ENCODE assay signal across 9 cellular contexts in genomic region chr11:73386026-73386425, GRCh38. TPM values are rescaled to one million over a fixed set of nuclear protein-coding genes. Genes with fewer than 3 reads are reported as not detected.
DNase-seq lines count a peak whose midpoint lies in the region; ATAC-seq and TF ChIP-seq lines count a peak whose summit lies in the region.
"Had no signal": no experiment of that assay in that cellular context is flagged by ENCODE, and none has a peak within 500 bp of the region (broad histone marks: within the 10 kb centered on the region; RNA-seq: fewer than 3 reads in every experiment).

No MANE protein-coding gene starts in this region.

- ATAC-seq in activated T-cell treated with anti-CD3 and anti-CD28 coated beads, Interleukin-2, amount 50 U/mL, for 72 hours (replicated peaks in 1 of 2): no peak
- ATAC-seq in RWPE2 (ENCODE audit: low read depth): no peak
- ATAC-seq in heart right ventricle: peak in 5 of 8 donors; percentile 21 to 42 (median 31)
- ATAC-seq in GM18511 (IDR thresholded peaks at IDR 0.05; ENCODE audit: unreplicated experiment): no peak

- TF ChIP-seq CTCF in RWPE2 (IDR thresholded peaks at IDR 0.05; ENCODE audit: poor library complexity, severe bottlenecking): no peak
- no peak for TF ChIP-seq CTCF in heart right ventricle (IDR thresholded peaks at IDR 0.05)
- TF ChIP-seq CTCF in thyroid gland (IDR thresholded peaks at IDR 0.05): no peak

- H3K27me3 ChIP-seq in RWPE2 (ENCODE audit: insufficient read depth, poor library complexity, severe bottlenecking) (no peaks in the 10 kb centered on the region), heart right ventricle (no peaks in the 10 kb centered on the region), thymus (ENCODE audit: control insufficient read depth, insufficient read depth) (no peaks in the 10 kb centered on the region), thyroid gland (no peaks in the 10 kb centered on the region)

- H3K4me1 ChIP-seq in RWPE2 (ENCODE audit: insufficient read depth, poor library complexity, severe bottlenecking) (peaks cover 22% of the 10 kb centered on the region), heart right ventricle (peaks cover 16 to 96% (median 68%) of the 10 kb centered on the region in 9 donors), thymus (ENCODE audit: control insufficient read depth, insufficient read depth, low read length) (peaks cover 44% of the 10 kb centered on the region), thyroid gland (peaks cover 5 to 27% of the 10 kb centered on the region in 2 donors)

- no peak for TF ChIP-seq POLR2A in thyroid gland (IDR thresholded peaks at IDR 0.05)

- peaks cover 50% of the 10 kb centered on the region for H3K4me1 Mint-ChIP-seq in activated T-cell treated with anti-CD3 and anti-CD28 coated beads, Interleukin-2, amount 50 U/mL, for 72 hours (ENCODE audit: low read depth)

- H3K27ac ChIP-seq in RWPE2 (ENCODE audit: poor library complexity, severe bottlenecking) (peak overlapping the region; percentile 27), heart right ventricle (peak overlapping the region in 8 of 10 donors; percentile 12 to 99 (median 56)), thymus (ENCODE audit: low read depth) (peak overlapping the region; percentile 77), thyroid gland (no peak overlapping the region)

- no peaks in the 10 kb centered on the region for H3K9me3 Mint-ChIP-seq in activated T-cell treated with anti-CD3 and anti-CD28 coated beads, Interleukin-2, amount 50 U/mL, for 72 hours

- H3K4me3 ChIP-seq in RWPE2 (ENCODE audit: severe bottlenecking): no peak overlapping the region
- peak overlapping the region in 1 of 10 donors; percentile 36 for H3K4me3 ChIP-seq in heart right ventricle
- H3K4me3 ChIP-seq in thymus (ENCODE audit: low read length): no peak overlapping the region
- H3K4me3 ChIP-seq in thyroid gland (replicated peaks in 1 of 3): no peak overlapping the region

- no peak for DNase-seq in activated T-cell treated with anti-CD3 and anti-CD28 coated beads, Interleukin-2, amount 50 U/mL, for 72 hours
- DNase-seq in activated T-cell treated with anti-CD3 and anti-CD28 coated beads, Interleukin-2, amount 50 U/mL, for 1 hour: no peak
- DNase-seq in RWPE2 (ENCODE audit: low spot score) (no peak), heart right ventricle (no peak), NCI-H446 (lab: John Stamatoyannopoulos, UW) (no peak), thyroid gland (no peak)
- DNase-seq: H7 had no signal

- WGBS in heart right ventricle, 2 donors: 80 to 83% methylated on average over 8 of the region's 8 CpGs
- 85% methylated on average over 8 of the region's 8 CpGs for WGBS in thymus
- 90 to 91% methylated on average over 4 to 8 of the region's 8 CpGs for WGBS in thyroid gland, 2 donors

- no peaks in the 10 kb centered on the region for H3K9me3 ChIP-seq in RWPE2 (ENCODE audit: severe bottlenecking)
- H3K9me3 ChIP-seq in heart right ventricle: no peaks in the 10 kb centered on the region
- H3K9me3 ChIP-seq in thymus (ENCODE audit: control insufficient read depth): no peaks in the 10 kb centered on the region
- H3K9me3 ChIP-seq in thyroid gland: no peaks in the 10 kb centered on the region

- intact Hi-C loops in heart right ventricle (cut with DNase I): no loop called here
- intact Hi-C loops in thyroid gland (cut with DNase I): no loop called here

- no peaks in the 10 kb centered on the region for H3K27me3 Mint-ChIP-seq in activated T-cell treated with anti-CD3 and anti-CD28 coated beads, Interleukin-2, amount 50 U/mL, for 72 hours (ENCODE audit: low read depth)

- no peaks in the 10 kb centered on the region for H3K36me3 Mint-ChIP-seq in activated T-cell treated with anti-CD3 and anti-CD28 coated beads, Interleukin-2, amount 50 U/mL, for 72 hours (ENCODE audit: insufficient read depth in 2 of 2)

- H3K36me3 ChIP-seq in RWPE2 (ENCODE audit: low read depth) (0 out of 2 replicates have a peak, but pooled peaks cover 3% of the 10 kb centered on the region), heart right ventricle (peaks cover 0 to 21% (median 0%) of the 10 kb centered on the region in 9 donors), thymus (ENCODE audit: control insufficient read depth, insufficient read depth) (peaks cover 2% of the 10 kb centered on the region), thyroid gland (no peaks in the 10 kb centered on the region)

- peak overlapping the region; percentile 71 for H3K27ac Mint-ChIP-seq in activated T-cell treated with anti-CD3 and anti-CD28 coated beads, Interleukin-2, amount 50 U/mL, for 72 hours

- H3K4me3 Mint-ChIP-seq in activated T-cell treated with anti-CD3 and anti-CD28 coated beads, Interleukin-2, amount 50 U/mL, for 72 hours: peak overlapping the region; percentile 7 to 31

RNA-seq across cellular contexts. Expression of gene RELT, which starts 9.8 kb away (rescaled TPM):
- 10 to 100 TPM; 17.3 to 19.6 TPM for total RNA-seq in activated T-cell treated with anti-CD3 and anti-CD28 coated beads, Interleukin-2, amount 50 U/mL, for 72 hours
- total RNA-seq in heart right ventricle (1 to 10 TPM; 1.0 to 9.2 (median 2.7) TPM), thyroid gland (1 to 10 TPM; 1.6 to 3.5 (median 1.9) TPM)
- polyA plus RNA-seq in heart right ventricle (1 to 10 TPM; 2.0 to 5.6 TPM), thymus (9.9 TPM)

Comparison
In these comparisons a context has a peak if more than half of its experiments do, and no peak if none do; other contexts are left out.
1. ATAC-seq: peak in heart right ventricle (5 of 8); none in activated T-cell treated with anti-CD3 and anti-CD28 coated beads, Interleukin-2, amount 50 U/mL, for 72 hours (0 of 2), RWPE2 (single experiment) and GM18511 (single experiment).
2. H3K27ac ChIP-seq: peak in RWPE2 (single experiment), heart right ventricle (8 of 10) and thymus (single experiment); none in thyroid gland (0 of 3).